ENCODE assay signal across 28 cellular contexts in genomic region chr1:75996196-75996595, GRCh38.
A peak's percentile ranks its signal among the peaks of the same experiment; 100 is the strongest.
DNase-seq lines count a peak whose midpoint lies in the region; ATAC-seq lines count a peak whose summit lies in the region.
"Had no signal": no experiment of that assay in that cellular context is flagged by ENCODE, and none has a peak within 500 bp of the region (broad histone marks: within the 10 kb centered on the region; RNA-seq: fewer than 3 reads in every experiment).

No MANE protein-coding gene starts in this region.

- no peaks in the 10 kb centered on the region for H3K9me3 Mint-ChIP-seq in activated naive CD4-positive, alpha-beta T cell treated with anti-CD3 and anti-CD28 coated beads for 36 hours
- H3K9me3 Mint-ChIP-seq: central memory CD8-positive, alpha-beta T cell; natural killer cell had no signal

- no peak overlapping the region for H3K14ac ChIP-seq in trophoblast cell (ENCODE audit: low read length)

- no peak overlapping the region for H3K4me2 ChIP-seq in trophoblast cell (ENCODE audit: low read length)
- H3K4me2 ChIP-seq: GM23338 had no signal

- no peak overlapping the region for H3K4ac ChIP-seq in trophoblast cell (ENCODE audit: low read depth, low read length)

- no peak overlapping the region for H2BK120ac ChIP-seq in trophoblast cell (ENCODE audit: insufficient read depth, low read length, poor library complexity)

- H3K27ac ChIP-seq in trophoblast cell (ENCODE audit: low read depth, low read length): no peak overlapping the region
- H3K27ac ChIP-seq in right cardiac atrium (ENCODE audit: low read length): no peak overlapping the region
- H3K27ac ChIP-seq: dorsolateral prefrontal cortex, ovary, spleen, vagina, WERI-Rb-1 had no signal

- DNase-seq in ELR (ENCODE audit: low read depth) (peak; percentile 53), RPMI7951 (ENCODE audit: low read depth) (peak; percentile 40), fibroblast of gingiva (ENCODE audit: low read depth) (peak; percentile 85), trophoblast cell (peak; percentile 61 to 83), NCI-H1694 treated with DMSO at 0.1 percent for 48 hours (lab: John Stamatoyannopoulos, UW) (no peak), right cardiac atrium (no peak)
- DNase-seq in activated naive CD4-positive, alpha-beta T cell treated with anti-CD3 and anti-CD28 coated beads for 36 hours: no peak
- DNase-seq: activated CD4-positive, alpha-beta T cell treated with anti-CD3 and anti-CD28 coated beads, Interleukin-2, amount 50 U/mL, for 1 hour; activated CD8-positive, alpha-beta memory T cell treated with anti-CD3 and anti-CD28 coated beads, Interleukin-2, amount 10 ng/mL, durations not matched to agents 7 days and 5 days; activated naive CD4-positive, alpha-beta T cell treated with anti-CD3 and anti-CD28 coated beads, Interleukin-2, amount 50 U/mL, for 16 hours; anterior cingulate cortex; dorsolateral prefrontal cortex; KG1; left ventricle myocardium superior; midbrain; natural killer cell; NCI-H187 treated with DMSO at 0.1 percent for 48 hours; NCI-H226; NCI-H774; ovary; spleen; stimulated activated CD4-positive, alpha-beta T cell treated with anti-CD3 and anti-CD28 coated beads, Interleukin-2, amount 100 ng/mL, for 48 hours; stimulated activated naive B cell treated with anti-CD40 and anti-IgM and Interleukin-4, amounts not matched to agents 10 μg/mL and 1 μg/mL and 100 μg/mL, for 72 hours; WERI-Rb-1 had no signal

- peaks cover 2% of the 10 kb centered on the region for H3K4me1 Mint-ChIP-seq in activated naive CD4-positive, alpha-beta T cell treated with anti-CD3 and anti-CD28 coated beads for 36 hours (ENCODE audit: low read depth)
- H3K4me1 Mint-ChIP-seq: activated CD8-positive, alpha-beta memory T cell treated with anti-CD3 and anti-CD28 coated beads, Interleukin-2, amount 10 ng/mL, durations not matched to agents 7 days and 5 days; central memory CD8-positive, alpha-beta T cell; natural killer cell had no signal

- H3K27me3 ChIP-seq in trophoblast cell (ENCODE audit: insufficient read depth, low read length): no peaks in the 10 kb centered on the region
- no peaks in the 10 kb centered on the region for H3K27me3 ChIP-seq in right cardiac atrium (ENCODE audit: control insufficient read depth, insufficient read depth)
- H3K27me3 ChIP-seq: dorsolateral prefrontal cortex, spleen, vagina had no signal

- no peak overlapping the region for H2BK12ac ChIP-seq in trophoblast cell (ENCODE audit: low read length)

- no peaks in the 10 kb centered on the region for H3K4me1 ChIP-seq in trophoblast cell (ENCODE audit: control insufficient read depth in 1 of 2, insufficient read depth in 2 of 2, low read length in 2 of 2)
- no peaks in the 10 kb centered on the region for H3K4me1 ChIP-seq in right cardiac atrium (ENCODE audit: control insufficient read depth, insufficient read depth, low read length)
- H3K4me1 ChIP-seq: spleen, vagina had no signal

- H3K18ac ChIP-seq in trophoblast cell (ENCODE audit: low read length): no peak overlapping the region

- no peak overlapping the region for H4K91ac ChIP-seq in trophoblast cell (ENCODE audit: low read depth, low read length)

- no peak overlapping the region for H4K12ac ChIP-seq in trophoblast cell (ENCODE audit: low read depth, low read length)

- H3K36me3 Mint-ChIP-seq in activated naive CD4-positive, alpha-beta T cell treated with anti-CD3 and anti-CD28 coated beads for 36 hours (ENCODE audit: low read depth): no peaks in the 10 kb centered on the region
- H3K36me3 Mint-ChIP-seq: activated CD8-positive, alpha-beta memory T cell treated with anti-CD3 and anti-CD28 coated beads, Interleukin-2, amount 10 ng/mL, durations not matched to agents 7 days and 5 days; natural killer cell had no signal

- no peak overlapping the region for H2BK5ac ChIP-seq in trophoblast cell (ENCODE audit: low read depth, low read length, poor library complexity)

- intact Hi-C loops in right cardiac atrium (cut with DNase I): loop anchor here in 2 of 4 donors (10.0 kb wide), 2 partner anchors 159 to 1139 kb away; no protein-coding TSS in a partner anchor
- intact Hi-C loops in activated naive CD4-positive, alpha-beta T cell treated with anti-CD3 and anti-CD28 coated beads for 36 hours (cut with micrococcal nuclease): no loop called here

- H3K36me3 ChIP-seq in trophoblast cell (ENCODE audit: control insufficient read depth in 1 of 2, insufficient read depth in 2 of 2, low read length in 2 of 2): no peaks in the 10 kb centered on the region
- H3K36me3 ChIP-seq: ovary, spleen, vagina, WERI-Rb-1 had no signal

- H3K27me3 Mint-ChIP-seq in activated naive CD4-positive, alpha-beta T cell treated with anti-CD3 and anti-CD28 coated beads for 36 hours (ENCODE audit: low read depth): no peaks in the 10 kb centered on the region
- H3K27me3 Mint-ChIP-seq: central memory CD8-positive, alpha-beta T cell had no signal

- H3K4me3 Mint-ChIP-seq in activated naive CD4-positive, alpha-beta T cell treated with anti-CD3 and anti-CD28 coated beads for 36 hours: no peak overlapping the region
- H3K4me3 Mint-ChIP-seq: activated CD8-positive, alpha-beta memory T cell treated with anti-CD3 and anti-CD28 coated beads, Interleukin-2, amount 10 ng/mL, durations not matched to agents 7 days and 5 days; central memory CD8-positive, alpha-beta T cell; GM23338; natural killer cell; stimulated activated naive B cell treated with anti-CD40 and anti-IgM and Interleukin-4, amounts not matched to agents 10 μg/mL and 1 μg/mL and 100 μg/mL, for 72 hours had no signal

- WGBS in trophoblast cell (ENCODE audit: extremely low coverage, insufficient coverage, insufficient read length): no CpG with 5 or more reads among the region's 1 CpG
- 59% methylated on average over 1 of the region's 1 CpG for WGBS in right cardiac atrium

- no peaks in the 10 kb centered on the region for H3K79me2 ChIP-seq in trophoblast cell (ENCODE audit: control insufficient read depth, insufficient read depth, low read length, poor library complexity)

- peaks cover 2% of the 10 kb centered on the region for H3K9me3 ChIP-seq in trophoblast cell (ENCODE audit: insufficient read depth, low read depth, low read length)
- peaks cover 1% of the 10 kb centered on the region for H3K9me3 ChIP-seq in right cardiac atrium (ENCODE audit: control insufficient read depth, low read length)
- H3K9me3 ChIP-seq: ovary, spleen, vagina had no signal

- no peaks in the 10 kb centered on the region for H3K79me1 ChIP-seq in trophoblast cell (ENCODE audit: low read length)

- H3K4me3 ChIP-seq in trophoblast cell (ENCODE audit: low read depth, low read length): no peak overlapping the region
- no peak overlapping the region for H3K4me3 ChIP-seq in right cardiac atrium (ENCODE audit: low read length)
- H3K4me3 ChIP-seq: dorsolateral prefrontal cortex, GM23338, ovary, spleen, vagina had no signal

- CTCF ChIA-PET in activated naive CD4-positive, alpha-beta T cell treated with anti-CD3 and anti-CD28 coated beads for 36 hours (lab: Charles Lee): no interaction called here

- no peak overlapping the region for H3K9ac ChIP-seq in trophoblast cell (ENCODE audit: low read length)

- no peak overlapping the region for H3K27ac Mint-ChIP-seq in activated naive CD4-positive, alpha-beta T cell treated with anti-CD3 and anti-CD28 coated beads for 36 hours
- H3K27ac Mint-ChIP-seq: activated CD8-positive, alpha-beta memory T cell treated with anti-CD3 and anti-CD28 coated beads, Interleukin-2, amount 10 ng/mL, durations not matched to agents 7 days and 5 days; GM23338; natural killer cell; stimulated activated naive B cell treated with anti-CD40 and anti-IgM and Interleukin-4, amounts not matched to agents 10 μg/mL and 1 μg/mL and 100 μg/mL, for 72 hours had no signal

- no peak overlapping the region for H2AK5ac ChIP-seq in trophoblast cell (ENCODE audit: low read length)

- H2AFZ ChIP-seq in trophoblast cell (ENCODE audit: insufficient read depth, low read length, poor library complexity): no peak overlapping the region
- H2AFZ ChIP-seq: GM23338 had no signal

- no peak overlapping the region for H3K23ac ChIP-seq in trophoblast cell (ENCODE audit: low read length)

- no peak for ATAC-seq in right cardiac atrium
- no peak for ATAC-seq in GM18873 (IDR thresholded peaks at IDR 0.05; ENCODE audit: low FRiP score, unreplicated experiment)
- ATAC-seq: activated CD8-positive, alpha-beta memory T cell treated with anti-CD3 and anti-CD28 coated beads, Interleukin-2, amount 10 ng/mL, durations not matched to agents 7 days and 5 days; GM23338; left ventricle myocardium superior; natural killer cell; stimulated activated naive B cell treated with anti-CD40 and anti-IgM and Interleukin-4, amounts not matched to agents 10 μg/mL and 1 μg/mL and 100 μg/mL, for 72 hours had no signal

- H4K8ac ChIP-seq in trophoblast cell (ENCODE audit: low read depth, low read length): no peak overlapping the region

Comparison
In these comparisons a context has a peak if more than half of its experiments do, and no peak if none do; other contexts are left out.
1. DNase-seq: peak in ELR (single experiment), RPMI7951 (single experiment), fibroblast of gingiva (single experiment) and trophoblast cell (2 of 2); none in NCI-H1694 treated with DMSO at 0.1 percent for 48 hours (single experiment), right cardiac atrium (0 of 3) and activated naive CD4-positive, alpha-beta T cell treated with anti-CD3 and anti-CD28 coated beads for 36 hours (single experiment).